ENCODE assay signal across 2 cellular contexts in the genomic region with DNA sequence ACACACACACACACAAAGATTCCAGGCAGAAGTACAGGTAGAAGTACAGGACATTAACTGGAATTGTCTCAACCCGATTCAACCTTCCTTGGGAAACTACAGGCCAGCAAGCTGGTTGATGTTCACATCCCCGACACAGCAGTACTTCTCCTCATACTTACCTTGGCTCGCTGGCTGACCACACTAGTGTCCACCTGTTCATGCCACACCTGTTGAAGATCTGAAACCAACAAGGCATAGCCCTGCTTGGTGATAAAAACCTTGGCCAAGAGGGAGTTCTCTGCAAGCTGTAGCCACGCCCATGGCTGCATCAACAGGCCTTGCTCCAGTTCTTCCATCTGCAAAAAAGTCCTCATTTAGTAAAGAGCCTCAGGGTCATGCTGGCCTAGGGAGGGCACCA.
TF ChIP-seq lines count a peak whose summit lies in the region.

No MANE protein-coding gene starts in this region.

TF ChIP-seq in SK-N-SH, 30 proteins besides CTCF, POLR2A, EP300 and RAD21:
- TF ChIP-seq EZH2phosphoT487 (IDR thresholded peaks at IDR 0.05; ENCODE audit: borderline replicate concordance, low read depth) (no peak), SMC3 (IDR thresholded peaks at IDR 0.05; ENCODE audit: low read depth, low read length) (no peak), RCOR1 (IDR thresholded peaks at IDR 0.05; ENCODE audit: low read length) (no peak), NRF1 (IDR thresholded peaks at IDR 0.05; ENCODE audit: low read depth, low read length) (no peak), TEAD4 (IDR thresholded peaks at IDR 0.05; ENCODE audit: borderline replicate concordance, insufficient read depth) (no peak), RFX5 (IDR thresholded peaks at IDR 0.05; ENCODE audit: low read length) (no peak), MEF2A (IDR thresholded peaks at IDR 0.05; ENCODE audit: borderline replicate concordance, low read depth) (no peak), NFIC (IDR thresholded peaks at IDR 0.05; ENCODE audit: borderline replicate concordance) (no peak), FOXM1 (IDR thresholded peaks at IDR 0.05; ENCODE audit: low read depth) (no peak), YY1 (IDR thresholded peaks at IDR 0.05; ENCODE audit: low read depth) (no peak), ELF1 (IDR thresholded peaks at IDR 0.05) (no peak), GABPA (IDR thresholded peaks at IDR 0.05; ENCODE audit: low read depth) (no peak), FOSL2 (IDR thresholded peaks at IDR 0.05; ENCODE audit: borderline replicate concordance, low read depth) (no peak)
- TF ChIP-seq, protein P1, sequence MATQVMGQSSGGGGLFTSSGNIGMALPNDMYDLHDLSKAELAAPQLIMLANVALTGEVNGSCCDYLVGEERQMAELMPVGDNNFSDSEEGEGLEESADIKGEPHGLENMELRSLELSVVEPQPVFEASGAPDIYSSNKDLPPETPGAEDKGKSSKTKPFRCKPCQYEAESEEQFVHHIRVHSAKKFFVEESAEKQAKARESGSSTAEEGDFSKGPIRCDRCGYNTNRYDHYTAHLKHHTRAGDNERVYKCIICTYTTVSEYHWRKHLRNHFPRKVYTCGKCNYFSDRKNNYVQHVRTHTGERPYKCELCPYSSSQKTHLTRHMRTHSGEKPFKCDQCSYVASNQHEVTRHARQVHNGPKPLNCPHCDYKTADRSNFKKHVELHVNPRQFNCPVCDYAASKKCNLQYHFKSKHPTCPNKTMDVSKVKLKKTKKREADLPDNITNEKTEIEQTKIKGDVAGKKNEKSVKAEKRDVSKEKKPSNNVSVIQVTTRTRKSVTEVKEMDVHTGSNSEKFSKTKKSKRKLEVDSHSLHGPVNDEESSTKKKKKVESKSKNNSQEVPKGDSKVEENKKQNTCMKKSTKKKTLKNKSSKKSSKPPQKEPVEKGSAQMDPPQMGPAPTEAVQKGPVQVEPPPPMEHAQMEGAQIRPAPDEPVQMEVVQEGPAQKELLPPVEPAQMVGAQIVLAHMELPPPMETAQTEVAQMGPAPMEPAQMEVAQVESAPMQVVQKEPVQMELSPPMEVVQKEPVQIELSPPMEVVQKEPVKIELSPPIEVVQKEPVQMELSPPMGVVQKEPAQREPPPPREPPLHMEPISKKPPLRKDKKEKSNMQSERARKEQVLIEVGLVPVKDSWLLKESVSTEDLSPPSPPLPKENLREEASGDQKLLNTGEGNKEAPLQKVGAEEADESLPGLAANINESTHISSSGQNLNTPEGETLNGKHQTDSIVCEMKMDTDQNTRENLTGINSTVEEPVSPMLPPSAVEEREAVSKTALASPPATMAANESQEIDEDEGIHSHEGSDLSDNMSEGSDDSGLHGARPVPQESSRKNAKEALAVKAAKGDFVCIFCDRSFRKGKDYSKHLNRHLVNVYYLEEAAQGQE (IDR thresholded peaks at IDR 0.05; ENCODE audit: low read depth, low read length) = no peak
- TF ChIP-seq, protein P2, sequence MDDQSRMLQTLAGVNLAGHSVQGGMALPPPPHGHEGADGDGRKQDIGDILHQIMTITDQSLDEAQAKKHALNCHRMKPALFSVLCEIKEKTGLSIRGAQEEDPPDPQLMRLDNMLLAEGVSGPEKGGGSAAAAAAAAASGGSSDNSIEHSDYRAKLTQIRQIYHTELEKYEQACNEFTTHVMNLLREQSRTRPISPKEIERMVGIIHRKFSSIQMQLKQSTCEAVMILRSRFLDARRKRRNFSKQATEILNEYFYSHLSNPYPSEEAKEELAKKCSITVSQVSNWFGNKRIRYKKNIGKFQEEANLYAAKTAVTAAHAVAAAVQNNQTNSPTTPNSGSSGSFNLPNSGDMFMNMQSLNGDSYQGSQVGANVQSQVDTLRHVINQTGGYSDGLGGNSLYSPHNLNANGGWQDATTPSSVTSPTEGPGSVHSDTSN (IDR thresholded peaks at IDR 0.05) = no peak
- TF ChIP-seq, protein P3, sequence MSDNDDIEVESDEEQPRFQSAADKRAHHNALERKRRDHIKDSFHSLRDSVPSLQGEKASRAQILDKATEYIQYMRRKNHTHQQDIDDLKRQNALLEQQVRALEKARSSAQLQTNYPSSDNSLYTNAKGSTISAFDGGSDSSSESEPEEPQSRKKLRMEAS (IDR thresholded peaks at IDR 0.05; ENCODE audit: low read depth) = no peak

TF ChIP-seq in SK-N-SH treated with all-trans-retinoic acid at 6 μM for 48 hours, 23 proteins besides CTCF, POLR2A, EP300 and RAD21:
- TF ChIP-seq, protein P4, sequence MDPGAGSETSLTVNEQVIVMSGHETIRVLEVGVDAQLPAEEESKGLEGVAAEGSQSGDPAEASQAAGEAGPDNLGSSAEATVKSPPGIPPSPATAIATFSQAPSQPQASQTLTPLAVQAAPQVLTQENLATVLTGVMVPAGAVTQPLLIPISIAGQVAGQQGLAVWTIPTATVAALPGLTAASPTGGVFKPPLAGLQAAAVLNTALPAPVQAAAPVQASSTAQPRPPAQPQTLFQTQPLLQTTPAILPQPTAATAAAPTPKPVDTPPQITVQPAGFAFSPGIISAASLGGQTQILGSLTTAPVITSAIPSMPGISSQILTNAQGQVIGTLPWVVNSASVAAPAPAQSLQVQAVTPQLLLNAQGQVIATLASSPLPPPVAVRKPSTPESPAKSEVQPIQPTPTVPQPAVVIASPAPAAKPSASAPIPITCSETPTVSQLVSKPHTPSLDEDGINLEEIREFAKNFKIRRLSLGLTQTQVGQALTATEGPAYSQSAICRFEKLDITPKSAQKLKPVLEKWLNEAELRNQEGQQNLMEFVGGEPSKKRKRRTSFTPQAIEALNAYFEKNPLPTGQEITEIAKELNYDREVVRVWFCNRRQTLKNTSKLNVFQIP (CRISPR knock-in tag; IDR thresholded peaks at IDR 0.05; ENCODE audit: borderline replicate concordance, low read depth) = no peak
- no peak for TF ChIP-seq ESRRG (CRISPR knock-in tag; IDR thresholded peaks at IDR 0.05)
- TF ChIP-seq TOX (CRISPR knock-in tag; IDR thresholded peaks at IDR 0.05; ENCODE audit: borderline replicate concordance) = no peak
- no peak for TF ChIP-seq ZC3H10 (CRISPR knock-in tag; IDR thresholded peaks at IDR 0.05)
- TF ChIP-seq BACH2 (CRISPR knock-in tag; IDR thresholded peaks at IDR 0.05; ENCODE audit: borderline replicate concordance) = no peak
- TF ChIP-seq CSDC2 (CRISPR knock-in tag; IDR thresholded peaks at IDR 0.05) = no peak
- TF ChIP-seq, protein P5, sequence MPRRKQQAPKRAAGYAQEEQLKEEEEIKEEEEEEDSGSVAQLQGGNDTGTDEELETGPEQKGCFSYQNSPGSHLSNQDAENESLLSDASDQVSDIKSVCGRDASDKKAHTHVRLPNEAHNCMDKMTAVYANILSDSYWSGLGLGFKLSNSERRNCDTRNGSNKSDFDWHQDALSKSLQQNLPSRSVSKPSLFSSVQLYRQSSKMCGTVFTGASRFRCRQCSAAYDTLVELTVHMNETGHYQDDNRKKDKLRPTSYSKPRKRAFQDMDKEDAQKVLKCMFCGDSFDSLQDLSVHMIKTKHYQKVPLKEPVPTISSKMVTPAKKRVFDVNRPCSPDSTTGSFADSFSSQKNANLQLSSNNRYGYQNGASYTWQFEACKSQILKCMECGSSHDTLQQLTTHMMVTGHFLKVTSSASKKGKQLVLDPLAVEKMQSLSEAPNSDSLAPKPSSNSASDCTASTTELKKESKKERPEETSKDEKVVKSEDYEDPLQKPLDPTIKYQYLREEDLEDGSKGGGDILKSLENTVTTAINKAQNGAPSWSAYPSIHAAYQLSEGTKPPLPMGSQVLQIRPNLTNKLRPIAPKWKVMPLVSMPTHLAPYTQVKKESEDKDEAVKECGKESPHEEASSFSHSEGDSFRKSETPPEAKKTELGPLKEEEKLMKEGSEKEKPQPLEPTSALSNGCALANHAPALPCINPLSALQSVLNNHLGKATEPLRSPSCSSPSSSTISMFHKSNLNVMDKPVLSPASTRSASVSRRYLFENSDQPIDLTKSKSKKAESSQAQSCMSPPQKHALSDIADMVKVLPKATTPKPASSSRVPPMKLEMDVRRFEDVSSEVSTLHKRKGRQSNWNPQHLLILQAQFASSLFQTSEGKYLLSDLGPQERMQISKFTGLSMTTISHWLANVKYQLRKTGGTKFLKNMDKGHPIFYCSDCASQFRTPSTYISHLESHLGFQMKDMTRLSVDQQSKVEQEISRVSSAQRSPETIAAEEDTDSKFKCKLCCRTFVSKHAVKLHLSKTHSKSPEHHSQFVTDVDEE (CRISPR knock-in tag; IDR thresholded peaks at IDR 0.05) = no peak
